Comparison of ENCODE assay signal across 19 cellular contexts in the genomic region with DNA sequence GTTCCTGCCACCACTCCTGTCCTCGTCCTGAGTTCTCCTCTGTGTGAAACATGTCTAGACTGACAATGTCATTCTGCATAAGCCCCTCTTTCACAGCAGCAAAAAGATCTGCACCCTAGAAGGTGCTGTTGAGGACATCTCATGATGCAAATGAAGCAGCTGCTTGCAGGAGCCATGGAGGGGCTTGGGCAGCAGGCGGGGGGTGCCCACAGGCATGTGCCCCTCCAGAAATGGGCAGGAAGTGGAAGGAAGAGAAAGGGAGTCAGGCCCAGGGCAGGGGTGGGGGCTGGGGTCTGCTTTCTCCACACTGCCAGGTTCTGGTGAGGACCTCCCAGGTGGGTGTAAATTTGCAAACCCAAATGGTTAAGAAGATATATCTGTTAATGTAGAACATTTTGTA. TPM values are rescaled to one million over a fixed set of nuclear protein-coding genes. Genes with fewer than 3 reads are reported as not detected.
DNase-seq lines count a peak whose midpoint lies in the region; ATAC-seq and TF ChIP-seq lines count a peak whose summit lies in the region.
"Had no signal": no experiment of that assay in that cellular context is flagged by ENCODE, and none has a peak within 500 bp of the region (broad histone marks: within the 10 kb centered on the region; RNA-seq: fewer than 3 reads in every experiment).

No MANE protein-coding gene starts in this region.

- BruUV-seq in mammary epithelial cell (replicated peaks; lab: Mats Ljungman, UMichigan): no TSS peak

- no peak for ATAC-seq in heart right ventricle
- ATAC-seq: CD8-positive, alpha-beta T cell had no signal

- no peak overlapping the region for H3K4me2 ChIP-seq in neuronal stem cell (ENCODE audit: insufficient read depth, low read length, poor library complexity, severe bottlenecking)
- H3K4me2 ChIP-seq in mammary epithelial cell (ENCODE audit: insufficient read depth, low read depth, low read length): no peak overlapping the region
- H3K4me2 ChIP-seq: BLaER1 had no signal

- no peaks in the 10 kb centered on the region for H3K36me3 ChIP-seq in right atrium auricular region
- no peaks in the 10 kb centered on the region for H3K36me3 ChIP-seq in heart right ventricle
- no peaks in the 10 kb centered on the region for H3K36me3 ChIP-seq in neuronal stem cell (replicated peaks in 1 of 2; ENCODE audit: control insufficient read depth in 2 of 2, insufficient read depth in 2 of 2, low read length in 2 of 2)
- no peaks in the 10 kb centered on the region for H3K36me3 ChIP-seq in mammary epithelial cell (ENCODE audit: insufficient read depth, low read length)
- H3K36me3 ChIP-seq: BLaER1 had no signal

- WGBS in heart right ventricle, 2 donors: 72 to 98% methylated on average over 2 of the region's 2 CpGs
- no CpG with 5 or more reads among the region's 2 CpGs for WGBS in neuronal stem cell (ENCODE audit: extremely low coverage in 2 of 2, insufficient read length in 2 of 2, insufficient replicate concordance in 1 of 2), 2 donors
- WGBS in mammary epithelial cell (ENCODE audit: low coverage, missing lambda C conversion rate): 71% methylated on average over 1 of the region's 2 CpGs

- no peak overlapping the region for H3K27ac Mint-ChIP-seq in type B pancreatic cell
- no peak overlapping the region for H3K27ac Mint-ChIP-seq in activated CD4-positive, alpha-beta T cell treated with anti-CD3 and anti-CD28 coated beads, Interleukin-2, amount 10 ng/mL, durations not matched to agents 24 days and 14 days
- H3K27ac Mint-ChIP-seq: B cell; CD8-positive, alpha-beta T cell had no signal

- peak overlapping the region; percentile 54 for H3K18ac ChIP-seq in neuronal stem cell (ENCODE audit: low read length)

- CTCF ChIA-PET in mammary epithelial cell (lab: Charles Lee; ENCODE audit: low non-redundant PET): no interaction called here

- no peak overlapping the region for H3K23ac ChIP-seq in neuronal stem cell (ENCODE audit: low read depth, low read length, poor library complexity)

- peaks cover 7% of the 10 kb centered on the region for H3K27me3 Mint-ChIP-seq in type B pancreatic cell
- H3K27me3 Mint-ChIP-seq in activated CD4-positive, alpha-beta T cell treated with anti-CD3 and anti-CD28 coated beads, Interleukin-2, amount 10 ng/mL, durations not matched to agents 24 days and 14 days: no peaks in the 10 kb centered on the region
- H3K27me3 Mint-ChIP-seq: CD4-positive, CD25-positive, alpha-beta regulatory T cell had no signal

- H3K4ac ChIP-seq in neuronal stem cell (ENCODE audit: low read length): no peak overlapping the region

- DNase-seq in right atrium auricular region (ENCODE audit: low spot score) (peak; percentile 11), heart right ventricle (no peak), neuronal stem cell (ENCODE audit: low spot score) (no peak), type B pancreatic cell (ENCODE audit: extremely low spot score, unreplicated experiment) (peak; percentile 45), mammary epithelial cell (no peak), NCI-H1048 (lab: John Stamatoyannopoulos, UW) (no peak)
- DNase-seq in activated CD4-positive, alpha-beta T cell treated with anti-CD3 and anti-CD28 coated beads, Interleukin-2, amount 10 ng/mL, durations not matched to agents 24 days and 14 days: no peak
- DNase-seq: Caco-2; CD4-positive, CD25-positive, alpha-beta regulatory T cell; DMS153; DND-41; GOT3; HCEC 1CT had no signal

- no peak overlapping the region for H3K14ac ChIP-seq in neuronal stem cell (ENCODE audit: low read length)

- no peak overlapping the region for H2BK12ac ChIP-seq in neuronal stem cell (ENCODE audit: low read length)

- H2AK5ac ChIP-seq in neuronal stem cell (ENCODE audit: low read depth, low read length): no peak overlapping the region

- no peaks in the 10 kb centered on the region for H4K20me1 ChIP-seq in mammary epithelial cell (ENCODE audit: insufficient read depth, low read length)
- H4K20me1 ChIP-seq: BLaER1 had no signal

- H2AFZ ChIP-seq in neuronal stem cell (ENCODE audit: low read length): no peak overlapping the region
- H2AFZ ChIP-seq in mammary epithelial cell (ENCODE audit: low read depth, low read length): no peak overlapping the region

- H3K4me3 Mint-ChIP-seq in type B pancreatic cell: no peak overlapping the region
- H3K4me3 Mint-ChIP-seq in activated CD4-positive, alpha-beta T cell treated with anti-CD3 and anti-CD28 coated beads, Interleukin-2, amount 10 ng/mL, durations not matched to agents 24 days and 14 days: no peak overlapping the region
- H3K4me3 Mint-ChIP-seq: B cell; CD4-positive, CD25-positive, alpha-beta regulatory T cell; CD8-positive, alpha-beta T cell had no signal

- H3K9me3 Mint-ChIP-seq in type B pancreatic cell: peaks cover 10% of the 10 kb centered on the region
- H3K9me3 Mint-ChIP-seq in activated CD4-positive, alpha-beta T cell treated with anti-CD3 and anti-CD28 coated beads, Interleukin-2, amount 10 ng/mL, durations not matched to agents 24 days and 14 days: no peaks in the 10 kb centered on the region

- H3K9ac ChIP-seq in neuronal stem cell (ENCODE audit: low read depth, low read length, poor library complexity): no peak overlapping the region
- no peak overlapping the region for H3K9ac ChIP-seq in mammary epithelial cell (ENCODE audit: insufficient read depth, low read length)
- H3K9ac ChIP-seq: BLaER1 had no signal

- no peaks in the 10 kb centered on the region for H3K36me3 Mint-ChIP-seq in type B pancreatic cell
- H3K36me3 Mint-ChIP-seq in activated CD4-positive, alpha-beta T cell treated with anti-CD3 and anti-CD28 coated beads, Interleukin-2, amount 10 ng/mL, durations not matched to agents 24 days and 14 days (ENCODE audit: low read depth): no peaks in the 10 kb centered on the region
- H3K36me3 Mint-ChIP-seq: CD4-positive, CD25-positive, alpha-beta regulatory T cell; CD8-positive, alpha-beta T cell had no signal

- H3K79me1 ChIP-seq in neuronal stem cell (ENCODE audit: low read depth, low read length): no peaks in the 10 kb centered on the region

- in situ Hi-C loops in mammary epithelial cell (cut with MboI; ENCODE audit: low sequenced_read_pairs in 2 of 2): loop anchor here (5.0 kb wide), 1 partner anchor 179 kb away; no protein-coding TSS in a partner anchor

- no peak overlapping the region for H4K8ac ChIP-seq in neuronal stem cell (ENCODE audit: low read depth, low read length)

- no peak overlapping the region for H2BK15ac ChIP-seq in neuronal stem cell (ENCODE audit: low read length)

- H3K4me3 ChIP-seq in right atrium auricular region: no peak overlapping the region
- no peak overlapping the region for H3K4me3 ChIP-seq in heart right ventricle
- H3K4me3 ChIP-seq in neuronal stem cell (ENCODE audit: low read length in 2 of 2): no peak overlapping the region
- no peak overlapping the region for H3K4me3 ChIP-seq in mammary epithelial cell (replicated peaks in 1 of 3; ENCODE audit: insufficient read depth in 1 of 3, low read depth in 2 of 3, low read length in 3 of 3)
- H3K4me3 ChIP-seq: BLaER1 had no signal

- intact Hi-C loops in heart right ventricle (cut with DNase I) (loop anchor here in 1 of 10 donors (5.0 kb wide), 1 partner anchor 169 kb away; no protein-coding TSS in a partner anchor), mammary epithelial cell (cut with micrococcal nuclease) (no loop called here)
- intact Hi-C loops in activated CD4-positive, alpha-beta T cell treated with anti-CD3 and anti-CD28 coated beads, Interleukin-2, amount 10 ng/mL, durations not matched to agents 24 days and 14 days (cut with micrococcal nuclease): no loop called here

- dilution Hi-C loops in mammary epithelial cell (cut with HindIII; ENCODE audit: low sequenced_read_pairs): loop anchor here (5.0 to 25.0 kb wide), 2 partner anchors 89 to 169 kb away; no protein-coding TSS in a partner anchor

- TF ChIP-seq CTCF in right atrium auricular region (IDR thresholded peaks at IDR 0.05) (no peak), heart right ventricle (IDR thresholded peaks at IDR 0.05) (no peak), type B pancreatic cell (conservative IDR thresholded peaks at IDR 0.05) (no peak), mammary epithelial cell (conservative IDR thresholded peaks at IDR 0.05 in 1 of 2, IDR thresholded peaks at IDR 0.05 in 1 of 2; ENCODE audit: extremely low read depth in 1 of 2, insufficient read depth in 1 of 2, low read depth in 1 of 2, low read length in 2 of 2) (no peak)

- H3K27me3 ChIP-seq in right atrium auricular region: no peaks in the 10 kb centered on the region
- no peaks in the 10 kb centered on the region for H3K27me3 ChIP-seq in heart right ventricle
- H3K27me3 ChIP-seq in neuronal stem cell (ENCODE audit: control insufficient read depth in 3 of 3, insufficient read depth in 3 of 3, low read depth in 1 of 3, low read length in 3 of 3): no peaks in the 10 kb centered on the region
- H3K27me3 ChIP-seq in mammary epithelial cell (ENCODE audit: insufficient read depth, low read length): no peaks in the 10 kb centered on the region
- H3K27me3 ChIP-seq: BLaER1 had no signal

- peaks cover 0 to 6% of the 10 kb centered on the region in 2 donors for H3K9me3 ChIP-seq in right atrium auricular region
- peaks cover 0 to 15% (median 0%) of the 10 kb centered on the region in 11 donors for H3K9me3 ChIP-seq in heart right ventricle
- no peaks in the 10 kb centered on the region for H3K9me3 ChIP-seq in neuronal stem cell (replicated peaks in 1 of 2; ENCODE audit: control insufficient read depth in 2 of 2, insufficient read depth in 1 of 2, low read depth in 1 of 2, low read length in 2 of 2)
- no peaks in the 10 kb centered on the region for H3K9me3 ChIP-seq in mammary epithelial cell (replicated peaks; ENCODE audit: insufficient read depth, low read length)
- H3K9me3 ChIP-seq: Caco-2 had no signal

- no peak overlapping the region for H2BK5ac ChIP-seq in neuronal stem cell (ENCODE audit: low read length)

- H3K79me2 ChIP-seq in mammary epithelial cell (ENCODE audit: insufficient read depth, low read length): no peaks in the 10 kb centered on the region

- H3K4me1 Mint-ChIP-seq in type B pancreatic cell (ENCODE audit: unreplicated experiment): peaks cover 5% of the 10 kb centered on the region
- no peaks in the 10 kb centered on the region for H3K4me1 Mint-ChIP-seq in activated CD4-positive, alpha-beta T cell treated with anti-CD3 and anti-CD28 coated beads, Interleukin-2, amount 10 ng/mL, durations not matched to agents 24 days and 14 days
- H3K4me1 Mint-ChIP-seq: B cell had no signal

- H3K27ac ChIP-seq in right atrium auricular region (no peak overlapping the region), heart right ventricle (no peak overlapping the region), neuronal stem cell (replicated peaks; ENCODE audit: low read length) (no peak overlapping the region), mammary epithelial cell (ENCODE audit: insufficient read depth, low read depth, low read length) (no peak overlapping the region)
- H3K27ac ChIP-seq: 22Rv1, BLaER1, C4-2B had no signal

- no peak overlapping the region for H2BK120ac ChIP-seq in neuronal stem cell (ENCODE audit: low read depth, low read length)

- H3K4me1 ChIP-seq in right atrium auricular region: no peaks in the 10 kb centered on the region
- H3K4me1 ChIP-seq in heart right ventricle: no peaks in the 10 kb centered on the region
- peaks cover 0 to 21% of the 10 kb centered on the region in 2 donors for H3K4me1 ChIP-seq in neuronal stem cell (ENCODE audit: control insufficient read depth in 2 of 2, insufficient read depth in 1 of 2, low read depth in 1 of 2, low read length in 2 of 2)
- no peaks in the 10 kb centered on the region for H3K4me1 ChIP-seq in mammary epithelial cell (ENCODE audit: insufficient read depth, low read length)
- H3K4me1 ChIP-seq: Caco-2 had no signal

- H4K91ac ChIP-seq in neuronal stem cell (ENCODE audit: low read depth, low read length, poor library complexity): no peak overlapping the region

RNA-seq across cellular contexts. Expression of a gene that starts 54.5 kb away (rescaled TPM):
- under 1 TPM; 0.74 to 0.83 TPM for total RNA-seq in right atrium auricular region
- 1 to 10 TPM in 7 of 10 donors, under 1 TPM in 3; 0.90 to 2.8 (median 1.2) TPM for total RNA-seq in heart right ventricle
- polyA plus RNA-seq in heart right ventricle: 1 to 10 TPM; 1.2 to 2.7 TPM
- polyA plus RNA-seq in neuronal stem cell (2013, experiment 1 of 2): 0.10 TPM
- 0.07 TPM for polyA plus RNA-seq in neuronal stem cell (2013, experiment 2 of 2)
- 0.12 and 0.34 TPM in 2 replicates for total RNA-seq in type B pancreatic cell (ENCODE audit: low replicate concordance)
- under 1 TPM in 1 of 2 donors, not detected in 1; 0.50 TPM for total RNA-seq in mammary epithelial cell
- not detected for polyA plus RNA-seq in mammary epithelial cell
- polyA minus RNA-seq in mammary epithelial cell: not detected
- total RNA-seq in activated CD4-positive, alpha-beta T cell treated with anti-CD3 and anti-CD28 coated beads, Interleukin-2, amount 10 ng/mL, durations not matched to agents 24 days and 14 days: 0.07 TPM in 1 of 2 replicates, not detected in the other
- total RNA-seq: B cell; Caco-2; CD8-positive, alpha-beta T cell had no signal
- polyA plus RNA-seq: AG04450 had no signal

Comparison
In these comparisons a context has a peak if more than half of its experiments do, and no peak if none do; other contexts are left out.
1. DNase-seq: peak in right atrium auricular region (single experiment) and type B pancreatic cell (single experiment); none in heart right ventricle (0 of 2), neuronal stem cell (single experiment), mammary epithelial cell (single experiment), NCI-H1048 (single experiment) and activated CD4-positive, alpha-beta T cell treated with anti-CD3 and anti-CD28 coated beads, Interleukin-2, amount 10 ng/mL, durations not matched to agents 24 days and 14 days (single experiment).